Comparison of ENCODE assay signal across 21 cellular contexts in genomic region chr7:123351506-123352225, GRCh38.
DNase-seq lines count a peak whose midpoint lies in the region; ATAC-seq and TF ChIP-seq lines count a peak whose summit lies in the region.
"Had no signal": no experiment of that assay in that cellular context is flagged by ENCODE, and none has a peak within 500 bp of the region (broad histone marks: within the 10 kb centered on the region; RNA-seq: fewer than 3 reads in every experiment).

No MANE protein-coding gene starts in this region.

- H3K9me2 ChIP-seq in SK-N-SH, result no peaks in the 10 kb centered on the region

- peak overlapping the region in 4 of 5 experiments; percentile 53 to 84 (median 62) for H3K27ac Mint-ChIP-seq in brain
- H3K27ac Mint-ChIP-seq: activated CD8-positive, alpha-beta T cell treated with anti-CD3 and anti-CD28 coated beads, Interleukin-2, amount 10 ng/mL, durations not matched to agents 7 days and 5 days; activated naive CD4-positive, alpha-beta T cell treated with anti-CD3 and anti-CD28 coated beads for 36 hours; activated T-cell treated with anti-CD3 and anti-CD28 coated beads, Interleukin-2, amount 50 U/mL, for 24 hours; natural killer cell treated with Interleukin-12 subunit alpha and Interleukin-12 subunit beta and Interleukin-15 and Interleukin-18, amount 100 ng/mL, for 72 hours; stimulated activated naive B cell treated with anti-CD40 and anti-IgM and Interleukin-4, amounts not matched to agents 10 μg/mL and 1 μg/mL and 100 μg/mL, for 72 hours had no signal

- H3K79me2 ChIP-seq in SK-N-SH (ENCODE audit: insufficient read depth), result no peaks in the 10 kb centered on the region
- H3K79me2 ChIP-seq in smooth muscle cell (ENCODE audit: low read depth), result no peaks in the 10 kb centered on the region
- H3K79me2 ChIP-seq: parathyroid adenoma had no signal

- no peak overlapping the region for H3K4me2 ChIP-seq in SK-N-SH
- no peak overlapping the region for H3K4me2 ChIP-seq in smooth muscle cell

- no peaks in the 10 kb centered on the region for H3K9me3 Mint-ChIP-seq in brain
- H3K9me3 Mint-ChIP-seq: activated naive CD4-positive, alpha-beta T cell treated with anti-CD3 and anti-CD28 coated beads for 36 hours; activated T-cell treated with anti-CD3 and anti-CD28 coated beads, Interleukin-2, amount 50 U/mL, for 24 hours; stimulated activated naive B cell treated with anti-CD40 and anti-IgM and Interleukin-4, amounts not matched to agents 10 μg/mL and 1 μg/mL and 100 μg/mL, for 72 hours had no signal

- POLR2A ChIA-PET in SK-N-SH (lab: Yijun Ruan, JAX), result no interaction called here

- no peak for DNase-seq in SK-N-SH
- DNase-seq in M059J (ENCODE audit: low read depth), result peak; percentile 1
- no peak for DNase-seq in smooth muscle cell (lab: John Stamatoyannopoulos, UW; ENCODE audit: unreplicated experiment)
- no peak for DNase-seq in NCI-H446 treated with DMSO at 0.1 percent for 48 hours (lab: John Stamatoyannopoulos, UW)
- DNase-seq: activated CD8-positive, alpha-beta T cell treated with anti-CD3 and anti-CD28 coated beads, Interleukin-2, amount 10 ng/mL, durations not matched to agents 7 days and 5 days; activated naive CD4-positive, alpha-beta T cell treated with anti-CD3 and anti-CD28 coated beads for 36 hours; activated T-cell treated with anti-CD3 and anti-CD28 coated beads, Interleukin-2, amount 50 U/mL, for 24 hours; effector CD8-positive, alpha-beta T cell; esophagus squamous epithelium; glutamatergic neuron; NCI-H226; stimulated activated naive B cell treated with anti-CD40 and anti-IgM and Interleukin-4, amounts not matched to agents 10 μg/mL and 1 μg/mL and 100 μg/mL, for 72 hours; T-helper 9 cell had no signal

- no peak overlapping the region for H3K4me3 ChIP-seq in SK-N-SH (ENCODE audit: low read depth in 2 of 2, low read length in 1 of 2)
- H3K4me3 ChIP-seq in smooth muscle cell, result no peak overlapping the region
- H3K4me3 ChIP-seq: esophagus squamous epithelium, thoracic aorta had no signal

- H3K4me1 ChIP-seq in SK-N-SH (ENCODE audit: control insufficient read depth in 1 of 2, insufficient read depth in 2 of 2, low read depth in 1 of 2, low read length in 1 of 2) (peaks cover 0 to 6% of the 10 kb centered on the region in 2 experiments; a peak in 2 of 4 replicates), smooth muscle cell (ENCODE audit: low read depth) (no peaks in the 10 kb centered on the region)
- H3K4me1 ChIP-seq: esophagus squamous epithelium, parathyroid adenoma had no signal

- no peaks in the 10 kb centered on the region for H3K9me3 ChIP-seq in SK-N-SH
- H3K9me3 ChIP-seq in smooth muscle cell (replicated peaks; ENCODE audit: low read depth), result no peaks in the 10 kb centered on the region
- H3K9me3 ChIP-seq: esophagus squamous epithelium, thoracic aorta had no signal

- no peak overlapping the region for H2AFZ ChIP-seq in SK-N-SH (ENCODE audit: low read depth)
- peak overlapping the region; percentile 3 for H2AFZ ChIP-seq in smooth muscle cell (ENCODE audit: low read depth)
- H2AFZ ChIP-seq: parathyroid adenoma had no signal

- H3K27me3 Mint-ChIP-seq in brain, result peaks cover 3% of the 10 kb centered on the region
- H3K27me3 Mint-ChIP-seq: activated T-cell treated with anti-CD3 and anti-CD28 coated beads, Interleukin-2, amount 50 U/mL, for 24 hours; natural killer cell treated with Interleukin-12 subunit alpha and Interleukin-12 subunit beta and Interleukin-15 and Interleukin-18, amount 100 ng/mL, for 72 hours; stimulated activated naive B cell treated with anti-CD40 and anti-IgM and Interleukin-4, amounts not matched to agents 10 μg/mL and 1 μg/mL and 100 μg/mL, for 72 hours had no signal

- ATAC-seq in SK-N-SH treated with all-trans-retinoic acid at 6 μM for 48 hours (no peak), GM19324 (IDR thresholded peaks at IDR 0.05; ENCODE audit: low FRiP score, unreplicated experiment) (no peak)
- no peak for ATAC-seq in activated CD4-positive, CD25-positive, alpha-beta regulatory T cell treated with anti-CD3 and anti-CD28 coated beads, Interleukin-2, amount 50 U/mL, for 24 hours
- ATAC-seq: activated CD8-positive, alpha-beta T cell treated with anti-CD3 and anti-CD28 coated beads, Interleukin-2, amount 10 ng/mL, durations not matched to agents 7 days and 5 days; natural killer cell treated with Interleukin-12 subunit alpha and Interleukin-12 subunit beta and Interleukin-15 and Interleukin-18, amount 100 ng/mL, for 72 hours; stimulated activated naive B cell treated with anti-CD40 and anti-IgM and Interleukin-4, amounts not matched to agents 10 μg/mL and 1 μg/mL and 100 μg/mL, for 72 hours had no signal

- H3K27me3 ChIP-seq in SK-N-SH (ENCODE audit: insufficient read depth) (no peaks in the 10 kb centered on the region), smooth muscle cell (ENCODE audit: low read depth) (no peaks in the 10 kb centered on the region)
- H3K27me3 ChIP-seq: esophagus squamous epithelium had no signal

- H3K36me3 ChIP-seq in SK-N-SH (replicated peaks in 1 of 2; ENCODE audit: control insufficient read depth in 1 of 2, insufficient read depth in 2 of 2, low read length in 1 of 2), result no peaks in the 10 kb centered on the region
- H3K36me3 ChIP-seq in smooth muscle cell (ENCODE audit: low read depth), result no peaks in the 10 kb centered on the region
- H3K36me3 ChIP-seq: esophagus squamous epithelium, thoracic aorta had no signal

- no peaks in the 10 kb centered on the region for H4K20me1 ChIP-seq in SK-N-SH (ENCODE audit: insufficient read depth)
- no peaks in the 10 kb centered on the region for H4K20me1 ChIP-seq in smooth muscle cell (ENCODE audit: low read depth)

- H3F3A ChIP-seq in SK-N-SH (replicated peaks; ENCODE audit: insufficient read depth) (no peaks in the 10 kb centered on the region), smooth muscle cell (ENCODE audit: low read depth) (no peaks in the 10 kb centered on the region)

- H3K9ac ChIP-seq in SK-N-SH, result no peak overlapping the region
- no peak overlapping the region for H3K9ac ChIP-seq in smooth muscle cell (ENCODE audit: low read depth)
- H3K9ac ChIP-seq: parathyroid adenoma had no signal

- H3K36me3 Mint-ChIP-seq in brain, result no peaks in the 10 kb centered on the region
- H3K36me3 Mint-ChIP-seq: natural killer cell treated with Interleukin-12 subunit alpha and Interleukin-12 subunit beta and Interleukin-15 and Interleukin-18, amount 100 ng/mL, for 72 hours; stimulated activated naive B cell treated with anti-CD40 and anti-IgM and Interleukin-4, amounts not matched to agents 10 μg/mL and 1 μg/mL and 100 μg/mL, for 72 hours had no signal

- H3K4me3 Mint-ChIP-seq in brain, result peak overlapping the region in 1 of 5 experiments; percentile 25
- H3K4me3 Mint-ChIP-seq: activated CD8-positive, alpha-beta T cell treated with anti-CD3 and anti-CD28 coated beads, Interleukin-2, amount 10 ng/mL, durations not matched to agents 7 days and 5 days; activated naive CD4-positive, alpha-beta T cell treated with anti-CD3 and anti-CD28 coated beads for 36 hours; activated T-cell treated with anti-CD3 and anti-CD28 coated beads, Interleukin-2, amount 50 U/mL, for 24 hours; natural killer cell treated with Interleukin-12 subunit alpha and Interleukin-12 subunit beta and Interleukin-15 and Interleukin-18, amount 100 ng/mL, for 72 hours; stimulated activated naive B cell treated with anti-CD40 and anti-IgM and Interleukin-4, amounts not matched to agents 10 μg/mL and 1 μg/mL and 100 μg/mL, for 72 hours had no signal

- H3K4me1 Mint-ChIP-seq in brain, result peaks cover 38% of the 10 kb centered on the region
- H3K4me1 Mint-ChIP-seq: stimulated activated naive B cell treated with anti-CD40 and anti-IgM and Interleukin-4, amounts not matched to agents 10 μg/mL and 1 μg/mL and 100 μg/mL, for 72 hours had no signal

- CTCF ChIA-PET in SK-N-SH (lab: Yijun Ruan, JAX), result interaction anchor here (0.8 to 1.9 kb wide), 8 partner anchors 7 to 197 kb away, joined by 3 to 7 read pairs (median 4); no protein-coding TSS in a partner anchor

- 30% methylated on average over 4 of the region's 4 CpGs for WGBS in SK-N-SH (ENCODE audit: low lambda C conversion rate)
- 94% methylated on average over 4 of the region's 4 CpGs for WGBS in smooth muscle cell (ENCODE audit: low lambda C conversion rate)

- TF ChIP-seq RAD21 in SK-N-SH (IDR thresholded peaks at IDR 0.05; ENCODE audit: low read length), result no peak

- TF ChIP-seq CTCF in SK-N-SH (IDR thresholded peaks at IDR 0.05), result no peak
- TF ChIP-seq CTCF in brain (conservative IDR thresholded peaks at IDR 0.05), result no peak
- no peak for TF ChIP-seq CTCF in smooth muscle cell (IDR thresholded peaks at IDR 0.05; ENCODE audit: borderline replicate concordance, insufficient read depth, poor library complexity, severe bottlenecking)

- H3K27ac ChIP-seq in SK-N-SH (ENCODE audit: low read depth in 2 of 2, low read length in 1 of 2) (no peak overlapping the region), smooth muscle cell (ENCODE audit: low read depth) (no peak overlapping the region)
- H3K27ac ChIP-seq: esophagus squamous epithelium, parathyroid adenoma, RWPE1, thoracic aorta had no signal

- no peak for TF ChIP-seq EP300 in SK-N-SH (IDR thresholded peaks at IDR 0.05; ENCODE audit: borderline replicate concordance in 1 of 2, low read depth in 1 of 2, low read length in 1 of 2)

TF ChIP-seq in SK-N-SH, 30 proteins besides CTCF, POLR2A, EP300 and RAD21:
- TF ChIP-seq PBX3 (IDR thresholded peaks at IDR 0.05) (no peak), NFIC (IDR thresholded peaks at IDR 0.05; ENCODE audit: borderline replicate concordance) (peak; percentile 38; the same call in 1 of the 2 replicates)

TF ChIP-seq in SK-N-SH treated with all-trans-retinoic acid at 6 μM for 48 hours, 23 proteins besides CTCF, POLR2A, EP300 and RAD21 (continues in another document):
- no peak for TF ChIP-seq ZNF70 (CRISPR knock-in tag; IDR thresholded peaks at IDR 0.05)
- TF ChIP-seq BACH2 (CRISPR knock-in tag; IDR thresholded peaks at IDR 0.05; ENCODE audit: borderline replicate concordance), result no peak
- no peak for TF ChIP-seq CSDC2 (CRISPR knock-in tag; IDR thresholded peaks at IDR 0.05)
- TF ChIP-seq TCF4 (CRISPR knock-in tag; IDR thresholded peaks at IDR 0.05; ENCODE audit: borderline replicate concordance), result no peak
- TF ChIP-seq TOX (CRISPR knock-in tag; IDR thresholded peaks at IDR 0.05; ENCODE audit: borderline replicate concordance), result no peak
- no peak for TF ChIP-seq GLIS3 (CRISPR knock-in tag; IDR thresholded peaks at IDR 0.05)
- no peak for TF ChIP-seq OSR1 (CRISPR knock-in tag; IDR thresholded peaks at IDR 0.05)
- no peak for TF ChIP-seq ZC3H10 (CRISPR knock-in tag; IDR thresholded peaks at IDR 0.05)
- TF ChIP-seq CREB5 (CRISPR knock-in tag; IDR thresholded peaks at IDR 0.05; ENCODE audit: low read depth), result no peak
